Comparison of ENCODE assay signal across 8 cellular contexts in the genomic region with DNA sequence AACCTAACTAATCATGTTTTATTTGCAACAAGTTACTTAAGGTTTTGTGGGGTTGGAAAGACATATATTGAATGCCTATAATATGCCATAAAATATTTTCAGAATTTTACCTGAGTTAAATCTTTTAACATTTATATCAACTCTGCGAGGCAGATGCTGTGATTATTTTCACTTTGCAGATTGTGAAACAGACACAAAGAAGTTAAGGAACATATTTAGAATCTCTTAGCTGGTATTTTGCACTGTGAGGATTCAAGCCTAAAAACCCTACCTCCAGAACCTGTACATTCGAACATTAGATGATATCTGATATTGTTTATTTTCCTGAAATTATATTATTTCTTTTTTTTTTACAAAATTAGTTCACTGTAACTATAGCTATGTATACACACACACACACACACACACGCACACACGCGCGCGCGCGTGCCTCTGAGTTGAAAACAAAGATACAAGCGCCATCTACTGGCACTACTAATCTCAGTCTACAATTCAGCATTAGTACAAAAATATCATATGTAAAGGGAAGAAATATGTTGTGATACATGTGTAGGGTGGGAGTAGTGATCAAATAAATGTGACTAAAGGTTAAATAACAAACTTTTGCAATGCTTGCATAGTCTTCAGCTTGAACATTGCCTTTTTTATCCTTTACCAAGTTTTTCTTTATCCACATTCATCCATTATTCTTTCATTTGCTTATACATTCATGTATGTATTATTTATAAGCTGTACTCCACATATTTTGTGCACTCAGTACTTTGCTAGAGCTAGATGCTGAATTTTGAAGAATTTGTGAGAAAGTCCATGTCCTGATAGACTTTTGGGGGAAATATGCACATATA.
DNase-seq lines count a peak whose midpoint lies in the region; ATAC-seq and TF ChIP-seq lines count a peak whose summit lies in the region.

No MANE protein-coding gene starts in this region.

- intact Hi-C loops in left cardiac atrium (cut with DNase I), result loop anchor here in 1 of 2 donors (10.0 kb wide), 1 partner anchor 1989 kb away; no protein-coding TSS in a partner anchor

- no peaks in the 10 kb centered on the region for H3K27me3 Mint-ChIP-seq in activated naive CD8-positive, alpha-beta T cell treated with anti-CD3 and anti-CD28 coated beads, Interleukin-2, amount 50 U/mL, for 24 hours

- DNase-seq in GM04504 (ENCODE audit: low read depth) (peak; percentile 40), HFF-Myc (ENCODE audit: extremely low read depth, low read depth) (peak; percentile 36), NB4 (ENCODE audit: low read depth) (peak; percentile 69), SW480 (ENCODE audit: low spot score) (peak; percentile 57), left cardiac atrium (peak; percentile 78), retina (peak; percentile 75)
- DNase-seq in activated naive CD8-positive, alpha-beta T cell treated with anti-CD3 and anti-CD28 coated beads, Interleukin-2, amount 50 U/mL, for 24 hours, result peak; percentile 57

- H3K4me3 ChIP-seq in HFF-Myc (replicated peaks; ENCODE audit: low read depth, low read length) (no peak overlapping the region), NB4 (ENCODE audit: low read depth, low read length) (no peak overlapping the region)

- peaks cover 2% of the 10 kb centered on the region for H3K9me3 Mint-ChIP-seq in activated naive CD8-positive, alpha-beta T cell treated with anti-CD3 and anti-CD28 coated beads, Interleukin-2, amount 50 U/mL, for 24 hours

- peak overlapping the region; percentile 1 for H3K4me3 Mint-ChIP-seq in activated naive CD8-positive, alpha-beta T cell treated with anti-CD3 and anti-CD28 coated beads, Interleukin-2, amount 50 U/mL, for 24 hours

- ATAC-seq in activated naive CD8-positive, alpha-beta T cell treated with anti-CD3 and anti-CD28 coated beads, Interleukin-2, amount 50 U/mL, for 24 hours, result peak; percentile 66
- peak; percentile 53 to 73 for ATAC-seq in left cardiac atrium
- ATAC-seq in HG03097 (IDR thresholded peaks at IDR 0.05; ENCODE audit: low FRiP score, unreplicated experiment), result no peak

- peaks cover 1% of the 10 kb centered on the region for H3K4me1 Mint-ChIP-seq in activated naive CD8-positive, alpha-beta T cell treated with anti-CD3 and anti-CD28 coated beads, Interleukin-2, amount 50 U/mL, for 24 hours

- TF ChIP-seq POLR2A in NB4 (IDR thresholded peaks at IDR 0.05; ENCODE audit: extremely low read depth, insufficient read length), result no peak

- H3K36me3 Mint-ChIP-seq in activated naive CD8-positive, alpha-beta T cell treated with anti-CD3 and anti-CD28 coated beads, Interleukin-2, amount 50 U/mL, for 24 hours (ENCODE audit: low read depth), result no peaks in the 10 kb centered on the region

- TF ChIP-seq CTCF in HFF-Myc (IDR thresholded peaks at IDR 0.05; ENCODE audit: low read depth, low read length, missing control alignments), result peak; percentile 65
- peak; percentile 55 for TF ChIP-seq CTCF in NB4 (IDR thresholded peaks at IDR 0.05; ENCODE audit: low read depth, low read length)

- H3K27ac Mint-ChIP-seq in activated naive CD8-positive, alpha-beta T cell treated with anti-CD3 and anti-CD28 coated beads, Interleukin-2, amount 50 U/mL, for 24 hours, result no peak overlapping the region
